Comparison of ENCODE assay signal across 27 cellular contexts in genomic region chr10:69809318-69809717, GRCh38.
"Had no signal": no experiment of that assay in that cellular context is flagged by ENCODE, and none has a peak within 500 bp of the region (broad histone marks: within the 10 kb centered on the region; RNA-seq: fewer than 3 reads in every experiment).

No MANE protein-coding gene starts in this region.

- H3K4me2 ChIP-seq: hepatocyte had no signal

- FAIRE-seq: pancreas had no signal

- H3K4me3 ChIP-seq: heart right ventricle, hepatocyte, lower lobe of right lung, pancreas, prostate gland, skin epidermis, testis, thyroid gland, transverse colon, upper lobe of left lung had no signal

- H3K4me1 ChIP-seq: heart right ventricle, lower lobe of right lung, pancreas, prostate gland, testis, transverse colon, upper lobe of left lung had no signal

- H2AFZ ChIP-seq: hepatocyte had no signal

- H3K79me2 ChIP-seq: hepatocyte had no signal

- H3K9me3 ChIP-seq: heart right ventricle, lower lobe of right lung, pancreas, prostate gland, testis, thyroid gland, transverse colon, upper lobe of left lung had no signal

- H3K27ac ChIP-seq: heart right ventricle, hepatocyte, lower lobe of right lung, pancreas, prostate gland, skin epidermis, testis, thyroid gland, transverse colon, upper lobe of left lung had no signal

- DNase-seq: heart right ventricle; islet precursor cell; kidney glomerular epithelial cell; left cardiac atrium; lower lobe of right lung; mammary epithelial cell; mesendoderm; naive B cell; nucleus accumbens; pancreas; retina; right cardiac atrium; stimulated activated CD4-positive, alpha-beta T cell treated with anti-CD3 and anti-CD28 coated beads, Interleukin-2, amount 100 ng/mL, for 48 hours; stimulated activated CD4-positive, alpha-beta T cell treated with anti-CD3 and anti-CD28 coated beads, Interleukin-4, amount 100 ng/mL, for 4 hours; stimulated activated CD8-positive, alpha-beta memory T cell treated with anti-CD3 and anti-CD28 coated beads, Interleukin-4, amount 100 ng/mL, for 48 hours; stimulated activated naive CD4-positive, alpha-beta T cell treated with Interleukin-2 at 50 U/mL for 16 hours; stimulated activated naive CD8-positive, alpha-beta T cell treated with anti-CD3 and anti-CD28 coated beads, Interleukin-15, amount 100 ng/mL, for 72 hours; testis; thyroid gland; transverse colon; upper lobe of left lung had no signal

- H3K27me3 ChIP-seq: pancreas, testis, thyroid gland, upper lobe of left lung had no signal

- H3K36me3 ChIP-seq: heart right ventricle, lower lobe of right lung, pancreas, prostate gland, thyroid gland, transverse colon, upper lobe of left lung had no signal

- ATAC-seq: left lobe of liver; lower lobe of right lung; pancreas; right cardiac atrium; sciatic nerve; stimulated activated memory B cell treated with anti-CD40 and anti-IgM and Interleukin-4, amounts not matched to agents 10 μg/mL and 1 μg/mL and 100 μg/mL, for 72 hours; stimulated activated naive CD8-positive, alpha-beta T cell treated with anti-CD3 and anti-CD28 coated beads, Interleukin-15, amount 100 ng/mL, for 72 hours had no signal
